ENCODE assay signal across 8 cellular contexts in genomic region chr1:185317034-185317885, GRCh38. TPM values are rescaled to one million over a fixed set of nuclear protein-coding genes. Genes with fewer than 3 reads are reported as not detected.
A peak's percentile ranks its signal among the peaks of the same experiment; 100 is the strongest.
DNase-seq lines count a peak whose midpoint lies in the region; ATAC-seq lines count a peak whose summit lies in the region.

Gene IVNS1ABP, minus strand, starts transcription at chr1:185317243. Its CDS starts 7,750 bp downstream, at chr1:185309493.

- CTCF ChIA-PET in activated CD8-positive, alpha-beta memory T cell treated with anti-CD3 and anti-CD28 coated beads, Interleukin-2, amount 10 ng/mL, durations not matched to agents 7 days and 5 days (lab: Charles Lee) = interaction anchor here (0.8 to 4.5 kb wide), 24 partner anchors 12 to 363 kb away, joined by 3 to 37 read pairs (median 4); no protein-coding TSS in a partner anchor

- H3K27ac Mint-ChIP-seq in activated CD8-positive, alpha-beta memory T cell treated with anti-CD3 and anti-CD28 coated beads, Interleukin-2, amount 10 ng/mL, durations not matched to agents 7 days and 5 days = peak within 1 kb of the TSS; percentile 97

- no peaks in the 10 kb centered on the region for H3K27me3 ChIP-seq in endocrine pancreas (ENCODE audit: control insufficient read depth, insufficient read depth, low read length)

- H3K9me3 ChIP-seq in endocrine pancreas (ENCODE audit: control insufficient read depth, low read length) = no peaks in the 10 kb centered on the region

- H3K36me3 ChIP-seq in endocrine pancreas (ENCODE audit: control insufficient read depth, insufficient read depth, low read length) = no peaks in the 10 kb centered on the region

- ATAC-seq in GM21381 (IDR thresholded peaks at IDR 0.05; ENCODE audit: unreplicated experiment) = peak; percentile 70
- ATAC-seq in activated CD8-positive, alpha-beta memory T cell treated with anti-CD3 and anti-CD28 coated beads, Interleukin-2, amount 10 ng/mL, durations not matched to agents 7 days and 5 days = peak; percentile 75

- H3K4me1 ChIP-seq in endocrine pancreas (ENCODE audit: control insufficient read depth, insufficient read depth, low read length) = peaks cover 29% of the 10 kb centered on the region

- peaks cover 5% of the 10 kb centered on the region for H3K9me3 Mint-ChIP-seq in activated CD8-positive, alpha-beta memory T cell treated with anti-CD3 and anti-CD28 coated beads, Interleukin-2, amount 10 ng/mL, durations not matched to agents 7 days and 5 days (ENCODE audit: low read depth)

- in situ Hi-C loops in Caki2 (cut with HindIII; ENCODE audit: low pct_unique_long_range_greater_than_20kb, low sequenced_read_pairs) = no loop called here

- H3K9ac ChIP-seq in endocrine pancreas (ENCODE audit: control insufficient read depth, insufficient read depth, low read length) = peak within 1 kb of the TSS; percentile 96

- H3K4me1 Mint-ChIP-seq in activated CD8-positive, alpha-beta memory T cell treated with anti-CD3 and anti-CD28 coated beads, Interleukin-2, amount 10 ng/mL, durations not matched to agents 7 days and 5 days = peaks cover 44% of the 10 kb centered on the region

- peaks cover 60% of the 10 kb centered on the region for H3K36me3 Mint-ChIP-seq in activated CD8-positive, alpha-beta memory T cell treated with anti-CD3 and anti-CD28 coated beads, Interleukin-2, amount 10 ng/mL, durations not matched to agents 7 days and 5 days

- peak within 1 kb of the TSS; percentile 61 for H3K4me3 ChIP-seq in endocrine pancreas (ENCODE audit: control insufficient read depth, insufficient read depth, low read length)

- peak within 1 kb of the TSS; percentile 99 for H3K4me3 Mint-ChIP-seq in activated CD8-positive, alpha-beta memory T cell treated with anti-CD3 and anti-CD28 coated beads, Interleukin-2, amount 10 ng/mL, durations not matched to agents 7 days and 5 days

- peak; percentile 95 for DNase-seq in Caki2 (ENCODE audit: low read depth)
- DNase-seq in HUDEP-2 (lab: John Stamatoyannopoulos, UW; ENCODE audit: unreplicated experiment in 76 of 76) = peak; percentile 25 to 98 (median 93)
- DNase-seq in NOMO-1 treated with dmso at 0.1 percent for 144 hours (lab: John Stamatoyannopoulos, UW; ENCODE audit: unreplicated experiment) = peak; percentile 99
- DNase-seq in activated CD8-positive, alpha-beta memory T cell treated with anti-CD3 and anti-CD28 coated beads, Interleukin-2, amount 10 ng/mL, durations not matched to agents 7 days and 5 days = peak; percentile 97
- DNase-seq in mesenteric fat pad (ENCODE audit: low spot score) = peak; percentile 97
- DNase-seq in stimulated activated CD8-positive, alpha-beta memory T cell treated with anti-CD3 and anti-CD28 coated beads, Interleukin-15, amount 100 ng/mL, for 24 hours (ENCODE audit: low read depth) = peak; percentile 87

- no peaks in the 10 kb centered on the region for H3K27me3 Mint-ChIP-seq in activated CD8-positive, alpha-beta memory T cell treated with anti-CD3 and anti-CD28 coated beads, Interleukin-2, amount 10 ng/mL, durations not matched to agents 7 days and 5 days

RNA-seq across cellular contexts. Expression of gene IVNS1ABP, which starts in this region (rescaled TPM):
- 96.4 and 108 TPM in 2 replicates for total RNA-seq in Caki2 (2014; rRNA removed; shearing (Covaris generic); ENCODE audit: low replicate concordance)
- total RNA-seq in activated CD8-positive, alpha-beta memory T cell treated with anti-CD3 and anti-CD28 coated beads, Interleukin-2, amount 10 ng/mL, durations not matched to agents 7 days and 5 days = 100 to 1,000 TPM; 251 to 509 TPM
- total RNA-seq in mesenteric fat pad = 139 TPM

Comparison
In these comparisons a context has a peak if more than half of its experiments do, and no peak if none do; other contexts are left out.
1. Peak in every context shown above with its lines: DNase-seq, ATAC-seq and H3K4me3 ChIP-seq.